In the genomic region with DNA sequence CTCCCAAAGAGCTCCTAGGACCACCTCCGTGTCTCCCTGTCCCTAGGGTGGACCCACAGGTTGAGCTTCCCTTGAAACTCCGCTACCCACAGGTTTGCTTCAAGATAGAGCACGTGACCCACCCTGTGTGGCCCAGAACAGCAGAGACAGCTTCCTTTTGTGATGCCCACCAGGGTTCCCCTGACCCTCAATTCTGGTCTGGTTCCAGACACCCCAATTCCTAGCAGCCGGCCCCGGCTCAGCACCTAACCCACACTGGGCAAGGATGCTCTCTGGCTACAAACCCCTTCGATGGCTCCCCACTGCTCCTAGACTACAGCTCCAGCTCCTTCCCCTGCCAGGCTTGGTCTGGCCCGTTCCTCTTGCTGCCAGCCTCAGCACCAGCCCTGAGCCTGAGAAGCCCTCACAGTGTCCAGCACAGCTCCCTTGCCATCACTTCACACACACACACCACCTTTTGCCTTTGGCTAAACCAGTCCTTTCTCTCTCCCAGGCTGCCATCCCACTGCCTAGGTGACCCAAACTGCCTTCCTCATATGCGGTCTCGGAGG, we compare ENCODE assay signal across 11 cellular contexts. TPM values are rescaled to one million over a fixed set of nuclear protein-coding genes. Genes with fewer than 3 reads are reported as not detected.
DNase-seq lines count a peak whose midpoint lies in the region; ATAC-seq and TF ChIP-seq lines count a peak whose summit lies in the region.
"Had no signal": no experiment of that assay in that cellular context is flagged by ENCODE, and none has a peak within 500 bp of the region (broad histone marks: within the 10 kb centered on the region; RNA-seq: fewer than 3 reads in every experiment).

No MANE protein-coding gene starts in this region.

- POLR2A ChIA-PET in A673 (lab: Charles Lee; ENCODE audit: low non-redundant PET) = interaction anchor here (0.6 kb wide), 1 partner anchor 305 kb away, joined by 3 read pairs; no protein-coding TSS in a partner anchor
- POLR2A ChIA-PET in activated CD4-positive, alpha-beta memory T cell treated with anti-CD3 and anti-CD28 coated beads, Interleukin-2, amount 10 ng/mL, durations not matched to agents 7 days and 5 days (lab: Charles Lee) = no interaction called here

- H3K4me1 ChIP-seq in A673 (ENCODE audit: insufficient read depth, low read length, poor library complexity, severe bottlenecking) = no peaks in the 10 kb centered on the region
- H3K4me1 ChIP-seq in ES-I3 (ENCODE audit: insufficient read depth, low read length) = no peaks in the 10 kb centered on the region; the same call in 1 of the 2 replicates
- no peaks in the 10 kb centered on the region for H3K4me1 ChIP-seq in testis
- H3K4me1 ChIP-seq: colonic mucosa, heart right ventricle had no signal

- H3K27ac Mint-ChIP-seq in activated CD4-positive, alpha-beta memory T cell treated with anti-CD3 and anti-CD28 coated beads, Interleukin-2, amount 10 ng/mL, durations not matched to agents 7 days and 5 days = no peak overlapping the region
- H3K27ac Mint-ChIP-seq in immature natural killer cell = peak overlapping the region in 1 of 6 donors; percentile 13

- no peaks in the 10 kb centered on the region for H3K9me3 ChIP-seq in A673 (ENCODE audit: low read depth, low read length, poor library complexity, severe bottlenecking)
- no peaks in the 10 kb centered on the region for H3K9me3 ChIP-seq in ES-I3 (ENCODE audit: control insufficient read depth, insufficient read depth, low read length)
- H3K9me3 ChIP-seq in testis = no peaks in the 10 kb centered on the region
- H3K9me3 ChIP-seq: colonic mucosa had no signal

- H3K27me3 ChIP-seq in A673 (replicated peaks; ENCODE audit: insufficient read depth, low read depth, low read length, poor library complexity) = no peaks in the 10 kb centered on the region
- H3K27me3 ChIP-seq in testis = no peaks in the 10 kb centered on the region
- H3K27me3 ChIP-seq: colonic mucosa had no signal

- CTCF ChIA-PET in A673 (lab: Charles Lee) = interaction anchor here (0.7 to 2.1 kb wide), 9 partner anchors 9 to 726 kb away, joined by 3 to 17 read pairs (median 5); no protein-coding TSS in a partner anchor
- CTCF ChIA-PET in activated CD4-positive, alpha-beta memory T cell treated with anti-CD3 and anti-CD28 coated beads, Interleukin-2, amount 10 ng/mL, durations not matched to agents 7 days and 5 days (lab: Charles Lee) = interaction anchor here (1.0 to 4.4 kb wide), 21 partner anchors 10 to 725 kb away, joined by 3 to 38 read pairs (median 5); partner anchors contain the start of gene CCNQ

- TF ChIP-seq POLR2A in testis (IDR thresholded peaks at IDR 0.05) = no peak

- WGBS in testis, 2 donors = 63 to 72% methylated on average over 7 to 8 of the region's 9 CpGs

- H3K36me3 Mint-ChIP-seq in activated CD4-positive, alpha-beta memory T cell treated with anti-CD3 and anti-CD28 coated beads, Interleukin-2, amount 10 ng/mL, durations not matched to agents 7 days and 5 days (ENCODE audit: low read depth) = no peaks in the 10 kb centered on the region
- no peaks in the 10 kb centered on the region for H3K36me3 Mint-ChIP-seq in immature natural killer cell

- DNase-seq in A673 (ENCODE audit: low spot score) = no peak
- no peak for DNase-seq in activated CD4-positive, alpha-beta memory T cell treated with anti-CD3 and anti-CD28 coated beads, Interleukin-2, amount 10 ng/mL, durations not matched to agents 7 days and 5 days
- peak in 1 of 3 donors; percentile 10 for DNase-seq in immature natural killer cell
- DNase-seq in NCI-H1105 treated with DMSO at 0.1 percent for 48 hours (lab: John Stamatoyannopoulos, UW) = no peak
- no peak for DNase-seq in OCI-M1 (lab: John Stamatoyannopoulos, UW)
- DNase-seq in testis = no peak

- H3K27ac ChIP-seq in A673 (ENCODE audit: low read depth, low read length, poor library complexity, severe bottlenecking) (no peak overlapping the region), testis (no peak overlapping the region)
- H3K27ac ChIP-seq: colonic mucosa, heart right ventricle had no signal

- no peaks in the 10 kb centered on the region for H3K9me3 Mint-ChIP-seq in activated CD4-positive, alpha-beta memory T cell treated with anti-CD3 and anti-CD28 coated beads, Interleukin-2, amount 10 ng/mL, durations not matched to agents 7 days and 5 days
- no peaks in the 10 kb centered on the region for H3K9me3 Mint-ChIP-seq in immature natural killer cell

- H3K36me3 ChIP-seq in A673 (ENCODE audit: insufficient read depth, low read length, poor library complexity, severe bottlenecking) = no peaks in the 10 kb centered on the region
- H3K36me3 ChIP-seq in ES-I3 (ENCODE audit: insufficient read depth, low read length) = no peaks in the 10 kb centered on the region
- H3K36me3 ChIP-seq in testis (ENCODE audit: low read depth, missing control alignments) = no peaks in the 10 kb centered on the region
- H3K36me3 ChIP-seq: colonic mucosa, heart right ventricle had no signal

- ATAC-seq in HG03521 (IDR thresholded peaks at IDR 0.05; ENCODE audit: unreplicated experiment) = no peak

- H3K4me3 ChIP-seq in A673 (ENCODE audit: low read depth, low read length, poor library complexity, severe bottlenecking) (peak overlapping the region; percentile 38), testis (no peak overlapping the region)
- H3K4me3 ChIP-seq: colonic mucosa, heart right ventricle had no signal

- H3K4me1 Mint-ChIP-seq in activated CD4-positive, alpha-beta memory T cell treated with anti-CD3 and anti-CD28 coated beads, Interleukin-2, amount 10 ng/mL, durations not matched to agents 7 days and 5 days = peaks cover 7% of the 10 kb centered on the region
- peaks cover 3 to 7% of the 10 kb centered on the region in 2 donors for H3K4me1 Mint-ChIP-seq in immature natural killer cell

- no TSS peak for BruUV-seq in A673 (replicated peaks; lab: Mats Ljungman, UMichigan)

- intact Hi-C loops in A673 (cut with micrococcal nuclease; ENCODE audit: unreplicated experiment) = loop anchor here (1.0 to 10.0 kb wide), 3 partner anchors 57 to 710 kb away; no protein-coding TSS in a partner anchor
- intact Hi-C loops in testis (cut with DNase I; ENCODE audit: low total_unique reads) = loop anchor here (5.0 kb wide), 1 partner anchor 130 kb away; no protein-coding TSS in a partner anchor

- no peak for TF ChIP-seq CTCF in A673 (conservative IDR thresholded peaks at IDR 0.05; ENCODE audit: low read depth, low read length)
- TF ChIP-seq CTCF in testis (IDR thresholded peaks at IDR 0.05) = no peak

- peaks cover 19% of the 10 kb centered on the region for H3K27me3 Mint-ChIP-seq in activated CD4-positive, alpha-beta memory T cell treated with anti-CD3 and anti-CD28 coated beads, Interleukin-2, amount 10 ng/mL, durations not matched to agents 7 days and 5 days
- H3K27me3 Mint-ChIP-seq in immature natural killer cell (ENCODE audit: low read depth in 3 of 3) = peaks cover 2 to 12% (median 6%) of the 10 kb centered on the region in 3 donors

- H3K9ac ChIP-seq in ES-I3 (ENCODE audit: low read depth, low read length) = peak overlapping the region; percentile 59; the same call in 1 of the 2 replicates

- peak overlapping the region; percentile 65 for H3K4me3 Mint-ChIP-seq in activated CD4-positive, alpha-beta memory T cell treated with anti-CD3 and anti-CD28 coated beads, Interleukin-2, amount 10 ng/mL, durations not matched to agents 7 days and 5 days
- H3K4me3 Mint-ChIP-seq in immature natural killer cell = peak overlapping the region in 4 of 5 donors; percentile 12 to 73 (median 66)

RNA-seq across cellular contexts. Expression of gene PNCK, which starts 6.3 kb away (rescaled TPM):
- 0.52 and 0.60 TPM in 2 replicates for total RNA-seq in A673 (2021)
- total RNA-seq in activated CD4-positive, alpha-beta memory T cell treated with anti-CD3 and anti-CD28 coated beads, Interleukin-2, amount 10 ng/mL, durations not matched to agents 7 days and 5 days = under 1 TPM; 0.60 to 0.96 TPM
- not detected for polyA plus RNA-seq in immature natural killer cell
- total RNA-seq in testis = 10 to 100 TPM; 41.0 to 51.5 TPM
- 19.9 TPM for polyA plus RNA-seq in testis (ENCODE audit: insufficient read depth, low read depth, low replicate concordance)
- total RNA-seq: activated CD8-positive, alpha-beta memory T cell treated with anti-CD3 and anti-CD28 coated beads for 36 hours had no signal

RNA-seq across cellular contexts. Expression of gene DUSP9, which starts 20.4 kb away (rescaled TPM):
- total RNA-seq in A673 (2021) (0.92 and 1.4 TPM in 2 replicates), testis (10 to 100 TPM in 1 of 2 donors, 1 to 10 TPM in 1; 6.2 to 10.2 TPM)
- not detected for total RNA-seq in activated CD4-positive, alpha-beta memory T cell treated with anti-CD3 and anti-CD28 coated beads, Interleukin-2, amount 10 ng/mL, durations not matched to agents 7 days and 5 days
- polyA plus RNA-seq in immature natural killer cell (not detected), testis (ENCODE audit: insufficient read depth, low read depth, low replicate concordance) (2.5 TPM)

RNA-seq across cellular contexts. Expression of gene SLC6A8, which starts 20.4 kb away (rescaled TPM):
- total RNA-seq in A673 (2021) (41.4 and 49.8 TPM in 2 replicates), testis (100 to 1,000 TPM in 1 of 2 donors, 10 to 100 TPM in 1; 91.3 to 107 TPM)
- 1 to 10 TPM; 2.9 to 3.0 TPM for total RNA-seq in activated CD4-positive, alpha-beta memory T cell treated with anti-CD3 and anti-CD28 coated beads, Interleukin-2, amount 10 ng/mL, durations not matched to agents 7 days and 5 days
- polyA plus RNA-seq in immature natural killer cell (under 1 TPM in 2 of 3 donors, not detected in 1; 0.07 to 0.09 TPM), testis (ENCODE audit: insufficient read depth, low read depth, low replicate concordance) (73.5 TPM)

RNA-seq across cellular contexts. Expression of gene BCAP31, which starts 56.8 kb away (rescaled TPM):
- total RNA-seq in A673 (2021) (219 and 235 TPM in 2 replicates), testis (100 to 1,000 TPM; 149 to 153 TPM)
- total RNA-seq in activated CD4-positive, alpha-beta memory T cell treated with anti-CD3 and anti-CD28 coated beads, Interleukin-2, amount 10 ng/mL, durations not matched to agents 7 days and 5 days = 100 to 1,000 TPM; 162 TPM
- polyA plus RNA-seq in immature natural killer cell (100 to 1,000 TPM; 367 to 491 (median 373) TPM), testis (ENCODE audit: insufficient read depth, low read depth, low replicate concordance) (222 TPM)

RNA-seq across cellular contexts. Expression of gene ABCD1, which starts 57.3 kb away (rescaled TPM):
- total RNA-seq in A673 (2021) (7.8 and 8.0 TPM in 2 replicates), testis (100 to 1,000 TPM in 1 of 2 donors, 10 to 100 TPM in 1; 84.4 to 112 TPM)
- total RNA-seq in activated CD4-positive, alpha-beta memory T cell treated with anti-CD3 and anti-CD28 coated beads, Interleukin-2, amount 10 ng/mL, durations not matched to agents 7 days and 5 days = 10 to 100 TPM; 16.5 to 17.6 TPM
- polyA plus RNA-seq in immature natural killer cell (1 to 10 TPM; 1.7 to 3.2 (median 2.0) TPM), testis (ENCODE audit: insufficient read depth, low read depth, low replicate concordance) (34.3 TPM)

Comparison
In these comparisons a context has a peak if more than half of its experiments do, and no peak if none do; other contexts are left out.
1. RNA of gene PNCK, which starts 6.3 kb away (total RNA-seq): 41.0 to 51.5 TPM in testis; 0.60 to 0.96 TPM in activated CD4-positive, alpha-beta memory T cell treated with anti-CD3 and anti-CD28 coated beads, Interleukin-2, amount 10 ng/mL, durations not matched to agents 7 days and 5 days and 0.52 to 0.60 TPM in A673; every median in the first group is over 10 times any median in the second.
2. RNA of gene SLC6A8, which starts 20.4 kb away (total RNA-seq): 91.3 to 107 TPM in testis and 41.4 to 49.8 TPM in A673; 2.9 to 3.0 TPM in activated CD4-positive, alpha-beta memory T cell treated with anti-CD3 and anti-CD28 coated beads, Interleukin-2, amount 10 ng/mL, durations not matched to agents 7 days and 5 days; every median in the first group is over 10 times any median in the second.